1 cellular context compared by ENCODE assay signal in the genomic region with DNA sequence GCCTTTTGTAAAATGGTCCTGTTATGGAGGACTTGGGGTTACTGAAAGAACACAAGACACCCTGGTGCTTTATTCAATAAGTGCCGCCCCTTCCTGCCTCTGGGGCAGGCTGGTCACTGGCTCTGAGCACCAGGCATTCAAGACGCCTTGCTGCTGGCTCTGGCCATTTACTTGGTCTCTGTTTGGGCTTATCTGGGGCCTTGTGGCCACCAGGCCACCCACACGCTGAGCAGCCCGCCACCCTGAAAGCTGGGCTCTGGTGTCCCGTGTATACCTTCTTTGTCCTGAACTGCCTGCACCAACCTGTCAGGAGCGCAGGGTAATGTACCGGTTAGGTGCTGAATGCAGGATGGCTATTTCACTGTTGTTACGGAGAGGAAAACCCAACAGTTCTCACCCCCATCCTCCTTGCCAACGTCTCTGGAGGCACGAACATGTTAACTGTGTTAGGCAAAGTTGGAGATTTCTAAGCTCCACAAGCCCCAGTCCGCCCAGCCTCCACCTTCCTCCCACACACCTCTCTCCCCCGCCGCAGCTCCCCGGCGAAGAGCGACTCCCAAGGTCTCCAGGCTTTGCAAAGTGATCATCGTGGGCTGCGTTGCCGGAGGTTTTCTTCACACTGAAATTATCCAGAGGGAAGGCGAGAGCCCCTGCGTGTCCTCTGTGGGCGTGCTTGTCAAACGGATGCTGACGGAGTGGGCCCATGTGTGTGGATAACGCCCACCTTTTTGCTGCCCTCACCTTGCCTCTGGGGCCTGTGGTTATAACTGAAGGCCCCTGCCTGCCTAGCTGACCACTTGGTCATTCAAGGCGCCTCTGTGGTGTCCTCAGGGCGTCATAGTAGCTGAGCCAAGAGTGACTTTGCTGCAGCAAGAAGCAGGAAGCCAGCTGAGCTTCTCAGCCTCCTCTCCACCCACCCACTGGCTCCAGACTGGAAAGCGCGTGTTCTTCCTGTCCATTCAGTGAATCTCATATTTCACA.
TF ChIP-seq lines count a peak whose summit lies in the region.

No MANE protein-coding gene starts in this region.

TF ChIP-seq in K562, 482 proteins besides CTCF, POLR2A, EP300 and RAD21 (continued from another document):
- peak; percentile 47 for TF ChIP-seq ZFX (CRISPR knock-in tag; IDR thresholded peaks at IDR 0.05)
- TF ChIP-seq ZNF384 (IDR thresholded peaks at IDR 0.05; ENCODE audit: low read depth, low read length), result no peak
- TF ChIP-seq C11orf30 (IDR thresholded peaks at IDR 0.05; ENCODE audit: low read depth), result no peak
- TF ChIP-seq ZKSCAN8 (CRISPR knock-in tag; IDR thresholded peaks at IDR 0.05), result no peak
- no peak for TF ChIP-seq FOXM1 (IDR thresholded peaks at IDR 0.05; ENCODE audit: low read depth)
- no peak for TF ChIP-seq FOXM1 (CRISPR knock-in tag; IDR thresholded peaks at IDR 0.05; ENCODE audit: low read depth)
- TF ChIP-seq, protein P1, sequence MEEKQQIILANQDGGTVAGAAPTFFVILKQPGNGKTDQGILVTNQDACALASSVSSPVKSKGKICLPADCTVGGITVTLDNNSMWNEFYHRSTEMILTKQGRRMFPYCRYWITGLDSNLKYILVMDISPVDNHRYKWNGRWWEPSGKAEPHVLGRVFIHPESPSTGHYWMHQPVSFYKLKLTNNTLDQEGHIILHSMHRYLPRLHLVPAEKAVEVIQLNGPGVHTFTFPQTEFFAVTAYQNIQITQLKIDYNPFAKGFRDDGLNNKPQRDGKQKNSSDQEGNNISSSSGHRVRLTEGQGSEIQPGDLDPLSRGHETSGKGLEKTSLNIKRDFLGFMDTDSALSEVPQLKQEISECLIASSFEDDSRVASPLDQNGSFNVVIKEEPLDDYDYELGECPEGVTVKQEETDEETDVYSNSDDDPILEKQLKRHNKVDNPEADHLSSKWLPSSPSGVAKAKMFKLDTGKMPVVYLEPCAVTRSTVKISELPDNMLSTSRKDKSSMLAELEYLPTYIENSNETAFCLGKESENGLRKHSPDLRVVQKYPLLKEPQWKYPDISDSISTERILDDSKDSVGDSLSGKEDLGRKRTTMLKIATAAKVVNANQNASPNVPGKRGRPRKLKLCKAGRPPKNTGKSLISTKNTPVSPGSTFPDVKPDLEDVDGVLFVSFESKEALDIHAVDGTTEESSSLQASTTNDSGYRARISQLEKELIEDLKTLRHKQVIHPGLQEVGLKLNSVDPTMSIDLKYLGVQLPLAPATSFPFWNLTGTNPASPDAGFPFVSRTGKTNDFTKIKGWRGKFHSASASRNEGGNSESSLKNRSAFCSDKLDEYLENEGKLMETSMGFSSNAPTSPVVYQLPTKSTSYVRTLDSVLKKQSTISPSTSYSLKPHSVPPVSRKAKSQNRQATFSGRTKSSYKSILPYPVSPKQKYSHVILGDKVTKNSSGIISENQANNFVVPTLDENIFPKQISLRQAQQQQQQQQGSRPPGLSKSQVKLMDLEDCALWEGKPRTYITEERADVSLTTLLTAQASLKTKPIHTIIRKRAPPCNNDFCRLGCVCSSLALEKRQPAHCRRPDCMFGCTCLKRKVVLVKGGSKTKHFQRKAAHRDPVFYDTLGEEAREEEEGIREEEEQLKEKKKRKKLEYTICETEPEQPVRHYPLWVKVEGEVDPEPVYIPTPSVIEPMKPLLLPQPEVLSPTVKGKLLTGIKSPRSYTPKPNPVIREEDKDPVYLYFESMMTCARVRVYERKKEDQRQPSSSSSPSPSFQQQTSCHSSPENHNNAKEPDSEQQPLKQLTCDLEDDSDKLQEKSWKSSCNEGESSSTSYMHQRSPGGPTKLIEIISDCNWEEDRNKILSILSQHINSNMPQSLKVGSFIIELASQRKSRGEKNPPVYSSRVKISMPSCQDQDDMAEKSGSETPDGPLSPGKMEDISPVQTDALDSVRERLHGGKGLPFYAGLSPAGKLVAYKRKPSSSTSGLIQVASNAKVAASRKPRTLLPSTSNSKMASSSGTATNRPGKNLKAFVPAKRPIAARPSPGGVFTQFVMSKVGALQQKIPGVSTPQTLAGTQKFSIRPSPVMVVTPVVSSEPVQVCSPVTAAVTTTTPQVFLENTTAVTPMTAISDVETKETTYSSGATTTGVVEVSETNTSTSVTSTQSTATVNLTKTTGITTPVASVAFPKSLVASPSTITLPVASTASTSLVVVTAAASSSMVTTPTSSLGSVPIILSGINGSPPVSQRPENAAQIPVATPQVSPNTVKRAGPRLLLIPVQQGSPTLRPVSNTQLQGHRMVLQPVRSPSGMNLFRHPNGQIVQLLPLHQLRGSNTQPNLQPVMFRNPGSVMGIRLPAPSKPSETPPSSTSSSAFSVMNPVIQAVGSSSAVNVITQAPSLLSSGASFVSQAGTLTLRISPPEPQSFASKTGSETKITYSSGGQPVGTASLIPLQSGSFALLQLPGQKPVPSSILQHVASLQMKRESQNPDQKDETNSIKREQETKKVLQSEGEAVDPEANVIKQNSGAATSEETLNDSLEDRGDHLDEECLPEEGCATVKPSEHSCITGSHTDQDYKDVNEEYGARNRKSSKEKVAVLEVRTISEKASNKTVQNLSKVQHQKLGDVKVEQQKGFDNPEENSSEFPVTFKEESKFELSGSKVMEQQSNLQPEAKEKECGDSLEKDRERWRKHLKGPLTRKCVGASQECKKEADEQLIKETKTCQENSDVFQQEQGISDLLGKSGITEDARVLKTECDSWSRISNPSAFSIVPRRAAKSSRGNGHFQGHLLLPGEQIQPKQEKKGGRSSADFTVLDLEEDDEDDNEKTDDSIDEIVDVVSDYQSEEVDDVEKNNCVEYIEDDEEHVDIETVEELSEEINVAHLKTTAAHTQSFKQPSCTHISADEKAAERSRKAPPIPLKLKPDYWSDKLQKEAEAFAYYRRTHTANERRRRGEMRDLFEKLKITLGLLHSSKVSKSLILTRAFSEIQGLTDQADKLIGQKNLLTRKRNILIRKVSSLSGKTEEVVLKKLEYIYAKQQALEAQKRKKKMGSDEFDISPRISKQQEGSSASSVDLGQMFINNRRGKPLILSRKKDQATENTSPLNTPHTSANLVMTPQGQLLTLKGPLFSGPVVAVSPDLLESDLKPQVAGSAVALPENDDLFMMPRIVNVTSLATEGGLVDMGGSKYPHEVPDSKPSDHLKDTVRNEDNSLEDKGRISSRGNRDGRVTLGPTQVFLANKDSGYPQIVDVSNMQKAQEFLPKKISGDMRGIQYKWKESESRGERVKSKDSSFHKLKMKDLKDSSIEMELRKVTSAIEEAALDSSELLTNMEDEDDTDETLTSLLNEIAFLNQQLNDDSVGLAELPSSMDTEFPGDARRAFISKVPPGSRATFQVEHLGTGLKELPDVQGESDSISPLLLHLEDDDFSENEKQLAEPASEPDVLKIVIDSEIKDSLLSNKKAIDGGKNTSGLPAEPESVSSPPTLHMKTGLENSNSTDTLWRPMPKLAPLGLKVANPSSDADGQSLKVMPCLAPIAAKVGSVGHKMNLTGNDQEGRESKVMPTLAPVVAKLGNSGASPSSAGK (IDR thresholded peaks at IDR 0.05), result peak; percentile 31; the same call in 1 of the 2 replicates
- no peak for TF ChIP-seq TGIF2 (CRISPR knock-in tag; IDR thresholded peaks at IDR 0.05)
- peak; percentile 62 for TF ChIP-seq EGR1 (conservative IDR thresholded peaks at IDR 0.05)
- TF ChIP-seq ELF4 (CRISPR knock-in tag; IDR thresholded peaks at IDR 0.05), result no peak
- TF ChIP-seq, protein P2, sequence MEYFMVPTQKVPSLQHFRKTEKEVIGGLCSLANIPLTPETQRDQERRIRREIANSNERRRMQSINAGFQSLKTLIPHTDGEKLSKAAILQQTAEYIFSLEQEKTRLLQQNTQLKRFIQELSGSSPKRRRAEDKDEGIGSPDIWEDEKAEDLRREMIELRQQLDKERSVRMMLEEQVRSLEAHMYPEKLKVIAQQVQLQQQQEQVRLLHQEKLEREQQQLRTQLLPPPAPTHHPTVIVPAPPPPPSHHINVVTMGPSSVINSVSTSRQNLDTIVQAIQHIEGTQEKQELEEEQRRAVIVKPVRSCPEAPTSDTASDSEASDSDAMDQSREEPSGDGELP (CRISPR knock-in tag; IDR thresholded peaks at IDR 0.05; ENCODE audit: borderline replicate concordance), result 0 out of 2 replicates have a peak, but pooled peaks have one; percentile 12
- no peak for TF ChIP-seq KDM5B (IDR thresholded peaks at IDR 0.05; ENCODE audit: insufficient replicate concordance, low read depth, low read length)
- TF ChIP-seq, protein P3, sequence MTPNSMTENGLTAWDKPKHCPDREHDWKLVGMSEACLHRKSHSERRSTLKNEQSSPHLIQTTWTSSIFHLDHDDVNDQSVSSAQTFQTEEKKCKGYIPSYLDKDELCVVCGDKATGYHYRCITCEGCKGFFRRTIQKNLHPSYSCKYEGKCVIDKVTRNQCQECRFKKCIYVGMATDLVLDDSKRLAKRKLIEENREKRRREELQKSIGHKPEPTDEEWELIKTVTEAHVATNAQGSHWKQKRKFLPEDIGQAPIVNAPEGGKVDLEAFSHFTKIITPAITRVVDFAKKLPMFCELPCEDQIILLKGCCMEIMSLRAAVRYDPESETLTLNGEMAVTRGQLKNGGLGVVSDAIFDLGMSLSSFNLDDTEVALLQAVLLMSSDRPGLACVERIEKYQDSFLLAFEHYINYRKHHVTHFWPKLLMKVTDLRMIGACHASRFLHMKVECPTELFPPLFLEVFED (CRISPR knock-in tag; conservative IDR thresholded peaks at IDR 0.05), result no peak
- TF ChIP-seq, protein P4, sequence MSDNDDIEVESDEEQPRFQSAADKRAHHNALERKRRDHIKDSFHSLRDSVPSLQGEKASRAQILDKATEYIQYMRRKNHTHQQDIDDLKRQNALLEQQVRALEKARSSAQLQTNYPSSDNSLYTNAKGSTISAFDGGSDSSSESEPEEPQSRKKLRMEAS (CRISPR knock-in tag; IDR thresholded peaks at IDR 0.05), result peak; percentile 45
- no peak for TF ChIP-seq MEF2A (IDR thresholded peaks at IDR 0.05; ENCODE audit: control insufficient read depth, low read depth, low read length)
- TF ChIP-seq CREB1 (IDR thresholded peaks at IDR 0.05), result peak; percentile 73; the same call in 1 of the 2 replicates
- TF ChIP-seq CREB1 (CRISPR knock-in tag; IDR thresholded peaks at IDR 0.05), result no peak
- no peak for TF ChIP-seq ZSCAN29 (IDR thresholded peaks at IDR 0.05)
